ENCODE assay signal across 12 cellular contexts in the genomic region with DNA sequence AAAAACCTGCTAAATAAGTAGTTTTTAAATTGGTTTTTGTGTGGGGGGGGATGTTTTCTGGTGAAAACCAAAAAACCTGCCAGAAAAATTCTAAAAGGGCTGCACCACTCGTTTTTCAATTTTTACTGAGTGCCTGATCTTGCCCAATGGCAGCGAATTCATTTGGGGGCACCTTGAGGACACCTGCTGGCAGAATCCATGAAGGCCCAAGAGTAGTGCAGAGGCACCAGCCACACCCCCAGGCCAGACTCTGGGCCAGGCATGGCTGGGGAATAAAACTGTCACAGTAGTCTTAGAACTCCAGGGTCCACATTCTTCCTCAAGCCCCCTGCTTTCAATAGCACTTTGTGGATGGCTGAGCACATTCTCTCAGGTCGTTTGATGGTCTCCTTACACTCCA. TPM values are rescaled to one million over a fixed set of nuclear protein-coding genes. Genes with fewer than 3 reads are reported as not detected.
DNase-seq lines count a peak whose midpoint lies in the region; TF ChIP-seq lines count a peak whose summit lies in the region.
"Had no signal": no experiment of that assay in that cellular context is flagged by ENCODE, and none has a peak within 500 bp of the region (broad histone marks: within the 10 kb centered on the region; RNA-seq: fewer than 3 reads in every experiment).

No MANE protein-coding gene starts in this region.

- H3K4me1 ChIP-seq in Loucy (ENCODE audit: insufficient read depth, low read length, poor library complexity, severe bottlenecking) (peaks cover 72% of the 10 kb centered on the region), trophoblast cell (ENCODE audit: control insufficient read depth in 1 of 2, insufficient read depth in 2 of 2, low read length in 2 of 2) (peaks cover 4% of the 10 kb centered on the region in 2 experiments)

- no peaks in the 10 kb centered on the region for H3K36me3 ChIP-seq in Loucy (ENCODE audit: insufficient read depth, low read length)
- no peaks in the 10 kb centered on the region for H3K36me3 ChIP-seq in trophoblast cell (ENCODE audit: control insufficient read depth in 1 of 2, insufficient read depth in 2 of 2, low read length in 2 of 2)

- H3K9me3 ChIP-seq in Loucy (ENCODE audit: insufficient read depth, low read depth, low read length) (no peaks in the 10 kb centered on the region), trophoblast cell (ENCODE audit: insufficient read depth, low read depth, low read length) (peaks cover 4% of the 10 kb centered on the region)

- no peak overlapping the region for H2BK5ac ChIP-seq in trophoblast cell (ENCODE audit: low read depth, low read length, poor library complexity)

- no peaks in the 10 kb centered on the region for H3K79me1 ChIP-seq in trophoblast cell (ENCODE audit: low read length)

- H3K9me2 ChIP-seq in Loucy (replicated peaks; ENCODE audit: low read depth, low read length) = no peaks in the 10 kb centered on the region

- H2AFZ ChIP-seq in Loucy (ENCODE audit: low read length) = no peak overlapping the region
- no peak overlapping the region for H2AFZ ChIP-seq in trophoblast cell (ENCODE audit: insufficient read depth, low read length, poor library complexity)

- H3F3A ChIP-seq in Loucy (ENCODE audit: low read depth) = no peaks in the 10 kb centered on the region

- H2BK120ac ChIP-seq in trophoblast cell (ENCODE audit: insufficient read depth, low read length, poor library complexity) = no peak overlapping the region

- H4K12ac ChIP-seq in trophoblast cell (ENCODE audit: low read depth, low read length) = no peak overlapping the region

- no peak overlapping the region for H3K18ac ChIP-seq in trophoblast cell (ENCODE audit: low read length)

- TF ChIP-seq CTCF in Loucy (conservative IDR thresholded peaks at IDR 0.05; ENCODE audit: low read length) = peak; percentile 70
- TF ChIP-seq CTCF in astrocyte of the spinal cord (IDR thresholded peaks at IDR 0.05; ENCODE audit: low read depth, low read length) = peak; percentile 2

- no peaks in the 10 kb centered on the region for H4K20me1 ChIP-seq in Loucy (ENCODE audit: insufficient read depth, low read length, poor library complexity, severe bottlenecking)

- DNase-seq in stimulated activated CD4-positive, alpha-beta T cell treated with anti-CD3 and anti-CD28 coated beads, Interleukin-15, amount 100 ng/mL, for 24 hours = peak; percentile 9
- no peak for DNase-seq in stimulated activated CD4-positive, alpha-beta T cell treated with anti-CD3 and anti-CD28 coated beads, Interleukin-12 subunit alpha, Interleukin-12 subunit beta, amount 100 ng/mL, for 4 hours
- no peak for DNase-seq in astrocyte of the spinal cord (ENCODE audit: low read depth, low spot score)
- DNase-seq in DMS153 treated with DMSO at 0.1 percent for 48 hours (lab: John Stamatoyannopoulos, UW; ENCODE audit: unreplicated experiment) = no peak
- DNase-seq in COLO829 (ENCODE audit: low spot score) = no peak
- DNase-seq in trophoblast cell = no peak
- DNase-seq: activated effector memory CD4-positive, alpha-beta T cell treated with anti-CD3 and anti-CD28 coated beads, Interleukin-2, amount 50 U/mL, for 16 hours; glutamatergic neuron; GOT3; NCI-H1092; NCI-H2227 treated with DMSO at 0.1 percent for 48 hours had no signal

- H3K79me2 ChIP-seq in Loucy (ENCODE audit: insufficient read depth, low read length) = no peaks in the 10 kb centered on the region
- H3K79me2 ChIP-seq in trophoblast cell (ENCODE audit: control insufficient read depth, insufficient read depth, low read length, poor library complexity) = no peaks in the 10 kb centered on the region

- H3K4me2 ChIP-seq in Loucy (ENCODE audit: low read depth, low read length, poor library complexity, severe bottlenecking) (peak overlapping the region; percentile 43), trophoblast cell (ENCODE audit: low read length) (no peak overlapping the region)

- no peak overlapping the region for H2AK5ac ChIP-seq in trophoblast cell (ENCODE audit: low read length)

- no peak overlapping the region for H2BK12ac ChIP-seq in trophoblast cell (ENCODE audit: low read length)

- no peak overlapping the region for H4K8ac ChIP-seq in trophoblast cell (ENCODE audit: low read depth, low read length)

- H3K27ac ChIP-seq in trophoblast cell (ENCODE audit: low read depth, low read length) = no peak overlapping the region

- in situ Hi-C loops in astrocyte of the spinal cord (cut with HindIII; ENCODE audit: low sequenced_read_pairs) = no loop called here

- no CpG with 5 or more reads among the region's 3 CpGs for WGBS in trophoblast cell (ENCODE audit: extremely low coverage, insufficient coverage, insufficient read length)

- no peak overlapping the region for H3K4ac ChIP-seq in trophoblast cell (ENCODE audit: low read depth, low read length)

- H3K27me3 ChIP-seq in Loucy (ENCODE audit: insufficient read depth, low read length, poor library complexity, severe bottlenecking) (no peaks in the 10 kb centered on the region), trophoblast cell (ENCODE audit: insufficient read depth, low read length) (no peaks in the 10 kb centered on the region)

- H3K23ac ChIP-seq in trophoblast cell (ENCODE audit: low read length) = no peak overlapping the region

- H3K4me3 ChIP-seq in Loucy (ENCODE audit: low read length, poor library complexity, severe bottlenecking) = no peak overlapping the region
- H3K4me3 ChIP-seq in astrocyte of the spinal cord (ENCODE audit: low read depth, low read length) = no peak overlapping the region
- no peak overlapping the region for H3K4me3 ChIP-seq in trophoblast cell (ENCODE audit: low read depth, low read length)

- H3K14ac ChIP-seq in trophoblast cell (ENCODE audit: low read length) = no peak overlapping the region

- H3K9ac ChIP-seq in Loucy (ENCODE audit: low read depth, low read length, poor library complexity, severe bottlenecking) (peak overlapping the region; percentile 66), trophoblast cell (ENCODE audit: low read length) (no peak overlapping the region)

- H4K91ac ChIP-seq in trophoblast cell (ENCODE audit: low read depth, low read length) = no peak overlapping the region

RNA-seq across cellular contexts. Expression of a gene that starts 50.3 kb away (rescaled TPM):
- 0.10 TPM in 2 replicates for polyA plus RNA-seq in trophoblast cell (2013)
